ENCODE assay signal across 10 cellular contexts in genomic region chr12:32680787-32681186, GRCh38. TPM values are rescaled to one million over a fixed set of nuclear protein-coding genes. Genes with fewer than 3 reads are reported as not detected.
DNase-seq lines count a peak whose midpoint lies in the region; ATAC-seq and TF ChIP-seq lines count a peak whose summit lies in the region.
"Had no signal": no experiment of that assay in that cellular context is flagged by ENCODE, and none has a peak within 500 bp of the region (broad histone marks: within the 10 kb centered on the region; RNA-seq: fewer than 3 reads in every experiment).

No MANE protein-coding gene starts in this region.

- peaks cover 23% of the 10 kb centered on the region for H3K4me1 Mint-ChIP-seq in T-helper 1 cell treated with Interleukin-12 subunit alpha and Interleukin-12 subunit beta and Interleukin-4 antibody, amounts not matched to agents 30 μg/mL and 1 μg/mL, for 36 hours (ENCODE audit: low read depth)

- H3K4me3 ChIP-seq in RWPE2 (ENCODE audit: severe bottlenecking) (peak overlapping the region; percentile 64), esophagus muscularis mucosa (peak overlapping the region; percentile 78 to 99 (median 92)), skeletal muscle cell (ENCODE audit: low read depth, low read length) (peak overlapping the region; percentile 3)

- TF ChIP-seq CTCF in RWPE2 (IDR thresholded peaks at IDR 0.05; ENCODE audit: poor library complexity, severe bottlenecking) (no peak), esophagus muscularis mucosa (IDR thresholded peaks at IDR 0.05) (no peak)

- H3K27me3 Mint-ChIP-seq in T-helper 1 cell treated with Interleukin-12 subunit alpha and Interleukin-12 subunit beta and Interleukin-4 antibody, amounts not matched to agents 30 μg/mL and 1 μg/mL, for 36 hours (ENCODE audit: low read depth) = no peaks in the 10 kb centered on the region

- H3K9me3 Mint-ChIP-seq in T-helper 1 cell treated with Interleukin-12 subunit alpha and Interleukin-12 subunit beta and Interleukin-4 antibody, amounts not matched to agents 30 μg/mL and 1 μg/mL, for 36 hours = no peaks in the 10 kb centered on the region

- ATAC-seq in RWPE2 (ENCODE audit: low read depth) (no peak), HG03045 (IDR thresholded peaks at IDR 0.05; ENCODE audit: unreplicated experiment) (no peak), GM18505 (IDR thresholded peaks at IDR 0.05; ENCODE audit: unreplicated experiment) (no peak)

- peak overlapping the region; percentile 88 for H3K4me3 Mint-ChIP-seq in T-helper 1 cell treated with Interleukin-12 subunit alpha and Interleukin-12 subunit beta and Interleukin-4 antibody, amounts not matched to agents 30 μg/mL and 1 μg/mL, for 36 hours

- TF ChIP-seq POLR2A in esophagus muscularis mucosa (IDR thresholded peaks at IDR 0.05; ENCODE audit: low read depth) (no peak), GM18505 (IDR thresholded peaks at IDR 0.05; ENCODE audit: borderline replicate concordance, extremely low read depth, insufficient read depth, insufficient read length) (no peak)

- peaks cover 19% of the 10 kb centered on the region for H3K4me1 ChIP-seq in RWPE2 (ENCODE audit: insufficient read depth, poor library complexity, severe bottlenecking)
- H3K4me1 ChIP-seq in esophagus muscularis mucosa = peaks cover 12 to 36% (median 26%) of the 10 kb centered on the region in 4 donors

- H3K27ac ChIP-seq in RWPE2 (ENCODE audit: poor library complexity, severe bottlenecking) (peak overlapping the region; percentile 84), esophagus muscularis mucosa (replicated peaks in 1 of 4) (peak overlapping the region; percentile 87 to 99 (median 96))

- peaks cover 5% of the 10 kb centered on the region for H3K36me3 Mint-ChIP-seq in T-helper 1 cell treated with Interleukin-12 subunit alpha and Interleukin-12 subunit beta and Interleukin-4 antibody, amounts not matched to agents 30 μg/mL and 1 μg/mL, for 36 hours (ENCODE audit: low read depth)

- peaks cover 22% of the 10 kb centered on the region for H3K36me3 ChIP-seq in RWPE2 (ENCODE audit: low read depth)
- H3K36me3 ChIP-seq in esophagus muscularis mucosa = peaks cover 0 to 7% (median 0%) of the 10 kb centered on the region in 4 donors

- no peaks in the 10 kb centered on the region for H3K27me3 ChIP-seq in RWPE2 (ENCODE audit: insufficient read depth, poor library complexity, severe bottlenecking)
- no peaks in the 10 kb centered on the region for H3K27me3 ChIP-seq in esophagus muscularis mucosa

- TF ChIP-seq EP300 in esophagus muscularis mucosa (IDR thresholded peaks at IDR 0.05) = no peak

- no peak overlapping the region for H3K27ac Mint-ChIP-seq in T-helper 1 cell treated with Interleukin-12 subunit alpha and Interleukin-12 subunit beta and Interleukin-4 antibody, amounts not matched to agents 30 μg/mL and 1 μg/mL, for 36 hours

- DNase-seq in T-helper 1 cell (no peak), RWPE2 (ENCODE audit: low spot score) (no peak), esophagus muscularis mucosa (ENCODE audit: extremely low spot score) (no peak), skeletal muscle cell (ENCODE audit: low read depth) (no peak), NCI-H2196 (lab: John Stamatoyannopoulos, UW; ENCODE audit: unreplicated experiment) (no peak)
- DNase-seq: NCI-H524 treated with DMSO at 0.1 percent for 48 hours; stimulated activated CD4-positive, alpha-beta T cell treated with anti-CD3 and anti-CD28 coated beads, Interleukin-2, amount 100 ng/mL, for 24 hours had no signal

- H3K9me3 ChIP-seq in RWPE2 (ENCODE audit: severe bottlenecking) (no peaks in the 10 kb centered on the region), esophagus muscularis mucosa (no peaks in the 10 kb centered on the region)

- intact Hi-C loops in esophagus muscularis mucosa (cut with DNase I) = no loop called here

RNA-seq across cellular contexts. Expression of gene DNM1L, which starts 1.7 kb away (rescaled TPM):
- total RNA-seq in esophagus muscularis mucosa = 10 to 100 TPM; 66.4 to 81.4 (median 71.8) TPM

Comparison
In these comparisons a context has a peak if more than half of its experiments do, and no peak if none do; other contexts are left out.
1. H3K4me3 ChIP-seq: peak in every context shown above with its lines; median percentile 92 in esophagus muscularis mucosa; 64 in RWPE2; 3 in skeletal muscle cell.